15 cellular contexts compared by ENCODE assay signal in the genomic region with DNA sequence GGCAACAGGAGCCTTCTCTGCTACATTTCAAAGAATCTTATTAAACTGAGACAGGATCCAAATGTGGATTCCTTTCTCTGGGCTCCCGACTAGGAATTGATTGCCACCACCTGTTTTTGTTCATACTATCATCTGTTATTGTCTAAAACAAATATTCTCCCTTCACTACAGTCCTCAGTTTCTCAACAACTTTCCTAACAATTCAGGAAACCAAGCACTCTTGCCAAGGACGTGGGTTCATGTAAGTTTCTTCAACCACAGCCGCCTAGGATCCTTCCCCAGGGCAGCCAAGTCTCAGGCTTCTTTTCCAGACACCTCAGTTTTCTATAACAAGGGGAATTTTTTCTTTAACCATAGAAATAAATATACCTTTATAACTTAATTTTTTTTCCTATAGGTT. TPM values are rescaled to one million over a fixed set of nuclear protein-coding genes. Genes with fewer than 3 reads are reported as not detected.
DNase-seq lines count a peak whose midpoint lies in the region; TF ChIP-seq lines count a peak whose summit lies in the region.
"Had no signal": no experiment of that assay in that cellular context is flagged by ENCODE, and none has a peak within 500 bp of the region (broad histone marks: within the 10 kb centered on the region; RNA-seq: fewer than 3 reads in every experiment).

No MANE protein-coding gene starts in this region.

- in situ Hi-C loops in mammary epithelial cell (cut with MboI; ENCODE audit: low sequenced_read_pairs in 2 of 2) = no loop called here

- H3K4me2 ChIP-seq in mammary epithelial cell (ENCODE audit: insufficient read depth, low read depth, low read length) = no peak overlapping the region

- no peaks in the 10 kb centered on the region for H3K79me2 ChIP-seq in mammary epithelial cell (ENCODE audit: insufficient read depth, low read length)

- H3K9ac ChIP-seq in mammary epithelial cell (ENCODE audit: insufficient read depth, low read length) (no peak overlapping the region), stomach smooth muscle (ENCODE audit: low read length in 2 of 2) (no peak overlapping the region)

- no peaks in the 10 kb centered on the region for H4K20me1 ChIP-seq in mammary epithelial cell (ENCODE audit: insufficient read depth, low read length)

- peak; percentile 58 for DNase-seq in GM04503 (ENCODE audit: low read depth)
- no peak for DNase-seq in mammary epithelial cell
- DNase-seq in right atrium auricular region (ENCODE audit: low spot score) = no peak
- no peak for DNase-seq in nucleus accumbens (lab: John Stamatoyannopoulos, UW)
- no peak for DNase-seq in stimulated activated CD4-positive, alpha-beta T cell treated with anti-CD3 and anti-CD28 coated beads, Interleukin-2, amount 100 ng/mL, for 48 hours
- no peak for DNase-seq in kidney tubule cell (ENCODE audit: low spot score)
- no peak for DNase-seq in NCI-H2171 (lab: John Stamatoyannopoulos, UW)
- DNase-seq: COR-L47; naive thymus-derived CD8-positive, alpha-beta T cell; NCI-H1436; NCI-H524 treated with DMSO at 0.1 percent for 48 hours; RPMI8226; stimulated activated CD4-positive, alpha-beta T cell treated with anti-CD3 and anti-CD28 coated beads, Interleukin-12 subunit alpha, Interleukin-12 subunit beta, amount 100 ng/mL, for 4 hours had no signal

- H3K4me1 ChIP-seq in mammary epithelial cell (ENCODE audit: insufficient read depth, low read length) (peaks cover 19% of the 10 kb centered on the region), right atrium auricular region (peaks cover 0 to 13% of the 10 kb centered on the region in 2 donors), stomach smooth muscle (ENCODE audit: control insufficient read depth, insufficient read depth, low read length) (peaks cover 13% of the 10 kb centered on the region)

- peak overlapping the region; percentile 47 for H2AFZ ChIP-seq in mammary epithelial cell (ENCODE audit: low read depth, low read length)

- H3K4me3 ChIP-seq in mammary epithelial cell (replicated peaks in 1 of 3; ENCODE audit: insufficient read depth in 1 of 3, low read depth in 2 of 3, low read length in 3 of 3) (no peak overlapping the region), right atrium auricular region (no peak overlapping the region), stomach smooth muscle (ENCODE audit: low read length in 2 of 2) (peak overlapping the region in 1 of 2 donors; percentile 15)

- 16% methylated on average over 3 of the region's 3 CpGs for WGBS in mammary epithelial cell (ENCODE audit: low coverage, missing lambda C conversion rate)

- CTCF ChIA-PET in mammary epithelial cell (lab: Charles Lee; ENCODE audit: low non-redundant PET) = no interaction called here

- H3K9me3 ChIP-seq in mammary epithelial cell (replicated peaks; ENCODE audit: insufficient read depth, low read length) (no peaks in the 10 kb centered on the region), right atrium auricular region (no peaks in the 10 kb centered on the region), stomach smooth muscle (ENCODE audit: control insufficient read depth in 2 of 2, low read length in 2 of 2) (no peaks in the 10 kb centered on the region)

- dilution Hi-C loops in mammary epithelial cell (cut with HindIII; ENCODE audit: low sequenced_read_pairs) = no loop called here

- BruUV-seq in mammary epithelial cell (replicated peaks; lab: Mats Ljungman, UMichigan) = no TSS peak

- intact Hi-C loops in mammary epithelial cell (cut with micrococcal nuclease) = no loop called here

- H3K27me3 ChIP-seq in mammary epithelial cell (ENCODE audit: insufficient read depth, low read length) = no peaks in the 10 kb centered on the region
- H3K27me3 ChIP-seq in right atrium auricular region = no peaks in the 10 kb centered on the region
- no peaks in the 10 kb centered on the region for H3K27me3 ChIP-seq in stomach smooth muscle (ENCODE audit: control insufficient read depth in 1 of 2, insufficient read depth in 2 of 2, low read length in 2 of 2)

- no peak for TF ChIP-seq CTCF in mammary epithelial cell (conservative IDR thresholded peaks at IDR 0.05 in 1 of 2, IDR thresholded peaks at IDR 0.05 in 1 of 2; ENCODE audit: extremely low read depth in 1 of 2, insufficient read depth in 1 of 2, low read depth in 1 of 2, low read length in 2 of 2)
- TF ChIP-seq CTCF in right atrium auricular region (IDR thresholded peaks at IDR 0.05) = no peak

- H3K36me3 ChIP-seq in mammary epithelial cell (ENCODE audit: insufficient read depth, low read length) = no peaks in the 10 kb centered on the region
- no peaks in the 10 kb centered on the region for H3K36me3 ChIP-seq in right atrium auricular region
- no peaks in the 10 kb centered on the region for H3K36me3 ChIP-seq in stomach smooth muscle (ENCODE audit: control insufficient read depth in 2 of 2, insufficient read depth in 2 of 2, low read length in 2 of 2)

- no peak overlapping the region for H3K27ac ChIP-seq in mammary epithelial cell (ENCODE audit: insufficient read depth, low read depth, low read length)
- H3K27ac ChIP-seq in right atrium auricular region = peak overlapping the region; percentile 43 to 54
- H3K27ac ChIP-seq in stomach smooth muscle (ENCODE audit: low read length) = peak overlapping the region; percentile 58
- H3K27ac ChIP-seq: VCaP had no signal

RNA-seq across cellular contexts. Expression of gene AGPS, which starts 39.5 kb away (rescaled TPM):
- total RNA-seq in mammary epithelial cell = 10 to 100 TPM; 42.8 to 52.4 TPM
- 11.8 TPM for polyA plus RNA-seq in mammary epithelial cell
- 7.0 TPM for polyA minus RNA-seq in mammary epithelial cell
- total RNA-seq in right atrium auricular region = 10 to 100 TPM; 12.3 to 17.8 TPM
